Comparison of ENCODE assay signal across 22 cellular contexts in genomic region chr4:572594-572993, GRCh38. TPM values are rescaled to one million over a fixed set of nuclear protein-coding genes. Genes with fewer than 3 reads are reported as not detected.
DNase-seq lines count a peak whose midpoint lies in the region; ATAC-seq and TF ChIP-seq lines count a peak whose summit lies in the region.
"Had no signal": no experiment of that assay in that cellular context is flagged by ENCODE, and none has a peak within 500 bp of the region (broad histone marks: within the 10 kb centered on the region; RNA-seq: fewer than 3 reads in every experiment).

No MANE protein-coding gene starts in this region.

- peak overlapping the region; percentile 58 for H3K4me3 Mint-ChIP-seq in neural progenitor cell
- H3K4me3 Mint-ChIP-seq: CD4-positive, CD25-positive, alpha-beta regulatory T cell; CD8-positive, alpha-beta T cell; GM23338; H9 had no signal

- no peak overlapping the region for H3K27ac Mint-ChIP-seq in neural progenitor cell
- H3K27ac Mint-ChIP-seq: CD4-positive, CD25-positive, alpha-beta regulatory T cell; CD8-positive, alpha-beta T cell; GM23338; H9 had no signal

- TF ChIP-seq CTCF in heart left ventricle (IDR thresholded peaks at IDR 0.05) (no peak), esophagus muscularis mucosa (IDR thresholded peaks at IDR 0.05) (no peak), neural progenitor cell (IDR thresholded peaks at IDR 0.05) (no peak), spleen (IDR thresholded peaks at IDR 0.05 in 8 of 11, conservative IDR thresholded peaks at IDR 0.05 in 3 of 11) (no peak), body of pancreas (IDR thresholded peaks at IDR 0.05) (no peak)

- peaks cover 9% of the 10 kb centered on the region for H3K9me3 Mint-ChIP-seq in neural progenitor cell
- H3K9me3 Mint-ChIP-seq: CD8-positive, alpha-beta T cell had no signal

- H3K4me1 ChIP-seq in heart left ventricle (peaks cover 0 to 28% (median 3%) of the 10 kb centered on the region in 12 donors), esophagus muscularis mucosa (peaks cover 6 to 30% (median 28%) of the 10 kb centered on the region in 4 donors), neural progenitor cell (peaks cover 4% of the 10 kb centered on the region), spleen (peaks cover 0 to 25% (median 15%) of the 10 kb centered on the region in 6 donors), body of pancreas (peaks cover 6% of the 10 kb centered on the region)
- H3K4me1 ChIP-seq: A549, Caco-2 had no signal

- intact Hi-C loops in cardiac septum (cut with DNase I) (no loop called here), heart left ventricle (cut with DNase I) (no loop called here), esophagus muscularis mucosa (cut with DNase I) (no loop called here), spleen (cut with DNase I; ENCODE audit: low total_unique reads) (no loop called here), body of pancreas (cut with DNase I) (no loop called here)

- no peak for TF ChIP-seq POLR2A in heart left ventricle (IDR thresholded peaks at IDR 0.05)
- no peak for TF ChIP-seq POLR2A in esophagus muscularis mucosa (IDR thresholded peaks at IDR 0.05; ENCODE audit: low read depth)
- TF ChIP-seq POLR2A in spleen (IDR thresholded peaks at IDR 0.05): no peak
- TF ChIP-seq POLR2A in body of pancreas (IDR thresholded peaks at IDR 0.05): no peak

- DNase-seq in cardiac septum (ENCODE audit: low spot score): peak; percentile 57
- DNase-seq in heart left ventricle: no peak
- DNase-seq in esophagus muscularis mucosa (ENCODE audit: extremely low spot score): peak; percentile 45
- DNase-seq in neural progenitor cell (ENCODE audit: low spot score): no peak
- DNase-seq in spleen: peak; percentile 59
- no peak for DNase-seq in NCI-H82 treated with DMSO at 0.1 percent for 48 hours (lab: John Stamatoyannopoulos, UW; ENCODE audit: unreplicated experiment)
- no peak for DNase-seq in DMS53 treated with DMSO at 0.1 percent for 48 hours (lab: John Stamatoyannopoulos, UW; ENCODE audit: unreplicated experiment)
- no peak for DNase-seq in body of pancreas
- DNase-seq: 8988T; Caco-2; CD4-positive, CD25-positive, alpha-beta regulatory T cell; DMS 273 treated with DMSO at 0.1 percent for 48 hours; DMS79 treated with DMSO at 0.1 percent for 48 hours; GF-D8; H9 had no signal

- WGBS in heart left ventricle, 4 donors: 80 to 84% (median 81%) methylated on average over 6 of the region's 6 CpGs
- 97% methylated on average over 3 of the region's 6 CpGs for WGBS in esophagus muscularis mucosa
- WGBS in spleen, 5 donors: 84 to 91% (median 85%) methylated on average over 6 of the region's 6 CpGs
- WGBS in body of pancreas, 2 donors: 68 to 75% methylated on average over 6 of the region's 6 CpGs

- H3K36me3 Mint-ChIP-seq in neural progenitor cell: peaks cover 1% of the 10 kb centered on the region
- H3K36me3 Mint-ChIP-seq: CD4-positive, CD25-positive, alpha-beta regulatory T cell; CD8-positive, alpha-beta T cell had no signal

- H3K27me3 Mint-ChIP-seq in neural progenitor cell (ENCODE audit: insufficient read depth, low read depth): peaks cover 45% of the 10 kb centered on the region

- H3K9me3 ChIP-seq in heart left ventricle (no peaks in the 10 kb centered on the region), esophagus muscularis mucosa (no peaks in the 10 kb centered on the region), neural progenitor cell (ENCODE audit: low read depth) (no peaks in the 10 kb centered on the region), spleen (peaks cover 0 to 12% (median 0%) of the 10 kb centered on the region in 8 donors), body of pancreas (no peaks in the 10 kb centered on the region)
- H3K9me3 ChIP-seq: A549, Caco-2 had no signal

- no peaks in the 10 kb centered on the region for H3K79me2 ChIP-seq in neural progenitor cell (ENCODE audit: low read depth)

- no peaks in the 10 kb centered on the region for H3K36me3 ChIP-seq in heart left ventricle
- H3K36me3 ChIP-seq in esophagus muscularis mucosa: no peaks in the 10 kb centered on the region
- H3K36me3 ChIP-seq in neural progenitor cell: no peaks in the 10 kb centered on the region
- no peaks in the 10 kb centered on the region for H3K36me3 ChIP-seq in spleen
- no peaks in the 10 kb centered on the region for H3K36me3 ChIP-seq in body of pancreas (replicated peaks in 1 of 2; ENCODE audit: insufficient read depth in 1 of 2, low read depth in 2 of 2)

- H3K4me3 ChIP-seq in heart left ventricle (no peak overlapping the region), esophagus muscularis mucosa (no peak overlapping the region), neural progenitor cell (no peak overlapping the region), spleen (no peak overlapping the region), body of pancreas (no peak overlapping the region)
- H3K4me3 ChIP-seq: A549, GM23338 had no signal

- H3K27ac ChIP-seq in heart left ventricle (no peak overlapping the region), esophagus muscularis mucosa (replicated peaks in 1 of 4) (no peak overlapping the region), neural progenitor cell (no peak overlapping the region), spleen (no peak overlapping the region), body of pancreas (no peak overlapping the region)
- H3K27ac ChIP-seq: A549 had no signal

- H3K4me2 ChIP-seq in neural progenitor cell: no peak overlapping the region
- H3K4me2 ChIP-seq: A549, GM23338 had no signal

- peaks cover 17 to 77% (median 55%) of the 10 kb centered on the region in 9 donors for H3K27me3 ChIP-seq in heart left ventricle
- peaks cover 0 to 97% (median 34%) of the 10 kb centered on the region in 4 donors for H3K27me3 ChIP-seq in esophagus muscularis mucosa
- H3K27me3 ChIP-seq in neural progenitor cell: peaks cover 91% of the 10 kb centered on the region
- H3K27me3 ChIP-seq in spleen (replicated peaks in 1 of 7): peaks cover 6 to 98% (median 55%) of the 10 kb centered on the region in 7 donors
- H3K27me3 ChIP-seq in body of pancreas: peaks cover 0 to 9% of the 10 kb centered on the region in 2 donors

- TF ChIP-seq EP300 in esophagus muscularis mucosa (IDR thresholded peaks at IDR 0.05): no peak

- no peak overlapping the region for H3K9ac ChIP-seq in neural progenitor cell

- H3K4me1 Mint-ChIP-seq in neural progenitor cell: peaks cover 8% of the 10 kb centered on the region

- H4K20me1 ChIP-seq in neural progenitor cell (ENCODE audit: low read depth): peaks cover 19% of the 10 kb centered on the region

- H3F3A ChIP-seq in neural progenitor cell (ENCODE audit: low read depth): peaks cover 6% of the 10 kb centered on the region

- H2AFZ ChIP-seq in neural progenitor cell (replicated peaks): no peak overlapping the region
- H2AFZ ChIP-seq: GM23338 had no signal

- ATAC-seq in heart left ventricle (no peak), body of pancreas (no peak)
- ATAC-seq: A549; CD8-positive, alpha-beta T cell; GM23338; HCT116 had no signal

RNA-seq across cellular contexts. Expression of gene TMEM271, which starts 3.5 kb away (rescaled TPM):
- not detected for total RNA-seq in cardiac septum
- not detected for total RNA-seq in heart left ventricle
- polyA plus RNA-seq in heart left ventricle: not detected
- under 1 TPM in 2 of 4 donors, not detected in 2; 0.19 to 0.34 TPM for total RNA-seq in esophagus muscularis mucosa
- total RNA-seq in neural progenitor cell (ENCODE audit: low replicate concordance): not detected in 2 replicates
- total RNA-seq in spleen: not detected
- polyA plus RNA-seq in spleen: not detected
- not detected for total RNA-seq in body of pancreas
- total RNA-seq: Caco-2; CD4-positive, CD25-positive, alpha-beta regulatory T cell; CD8-positive, alpha-beta T cell; Daoy; GM23338 had no signal
- polyA plus RNA-seq: A549; BJ; CD4-positive, CD25-positive, alpha-beta regulatory T cell had no signal

RNA-seq across cellular contexts. Expression of gene PDE6B, which starts 52.8 kb away (rescaled TPM):
- total RNA-seq in cardiac septum (4.8 TPM), heart left ventricle (1 to 10 TPM in 8 of 9 donors, under 1 TPM in 1; 0.98 to 8.4 (median 3.6) TPM), esophagus muscularis mucosa (1 to 10 TPM; 2.2 to 5.8 (median 4.4) TPM), neural progenitor cell (ENCODE audit: low replicate concordance) (4.3 and 19.5 TPM in 2 replicates), spleen (10 to 100 TPM in 6 of 7 donors, 1 to 10 TPM in 1; 10.0 to 19.8 (median 15.8) TPM), body of pancreas (under 1 TPM in 1 of 2 donors, not detected in 1; 0.26 TPM)
- polyA plus RNA-seq in heart left ventricle (1 to 10 TPM in 1 of 2 donors, under 1 TPM in 1; 0.61 to 1.9 TPM), spleen (1 to 10 TPM; 4.4 to 7.7 (median 6.1) TPM)
- total RNA-seq: Caco-2, H4 had no signal
- polyA plus RNA-seq: A549 had no signal

Comparison
In these comparisons a context has a peak if more than half of its experiments do, and no peak if none do; other contexts are left out.
1. DNase-seq: peak in cardiac septum (single experiment), esophagus muscularis mucosa (single experiment) and spleen (single experiment); none in heart left ventricle (0 of 5), neural progenitor cell (single experiment), NCI-H82 treated with DMSO at 0.1 percent for 48 hours (single experiment), DMS53 treated with DMSO at 0.1 percent for 48 hours (single experiment) and body of pancreas (0 of 4).